ENCODE assay signal across 28 cellular contexts in the genomic region with DNA sequence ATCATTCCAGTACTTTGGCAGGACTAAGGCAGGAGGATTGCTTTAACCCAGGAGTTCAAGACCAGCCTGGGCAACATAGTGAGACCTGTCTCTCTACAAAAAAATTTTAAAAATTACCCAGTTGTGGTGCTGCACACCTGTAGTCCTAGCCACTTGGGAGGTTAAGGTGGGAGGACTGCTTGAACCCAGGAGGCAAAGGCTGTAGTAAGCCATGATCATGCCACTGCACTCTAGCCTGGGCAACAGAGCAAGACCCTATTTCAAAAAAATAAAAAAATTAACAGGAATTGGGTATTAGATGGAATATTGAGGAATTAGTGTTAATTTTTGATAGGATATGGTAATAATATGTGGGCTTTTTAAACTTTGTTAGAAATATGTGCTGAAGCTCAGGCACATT.
"Had no signal": no experiment of that assay in that cellular context is flagged by ENCODE, and none has a peak within 500 bp of the region (broad histone marks: within the 10 kb centered on the region; RNA-seq: fewer than 3 reads in every experiment).

No MANE protein-coding gene starts in this region.

- H3K27ac ChIP-seq: stomach, suprapubic skin, testis, thoracic aorta, thyroid gland, tibial artery, tibial nerve, transverse colon, upper lobe of left lung, upper lobe of right lung, uterus, vagina had no signal

- H3K4me1 Mint-ChIP-seq: stimulated activated effector memory CD8-positive, alpha-beta T cell treated with anti-CD3 and anti-CD28 coated beads, Interleukin-12 subunit alpha, Interleukin-12 subunit beta, amount 100 ng/mL, for 72 hours; stimulated activated memory B cell treated with anti-CD40 and anti-IgM and Interleukin-4, amounts not matched to agents 10 μg/mL and 1 μg/mL and 100 μg/mL, for 72 hours; stimulated activated naive CD8-positive, alpha-beta T cell treated with anti-CD3 and anti-CD28 coated beads, Interleukin-15, amount 100 ng/mL, for 72 hours had no signal

- H3K27me3 ChIP-seq: stomach, suprapubic skin, testis, thyroid gland, tibial artery, tibial nerve, transverse colon, upper lobe of left lung, upper lobe of right lung, uterus, vagina had no signal

- FAIRE-seq: urothelium cell line had no signal

- H3K27me3 Mint-ChIP-seq: stimulated activated memory B cell treated with anti-CD40 and anti-IgM and Interleukin-4, amounts not matched to agents 10 μg/mL and 1 μg/mL and 100 μg/mL, for 72 hours; stimulated activated naive CD8-positive, alpha-beta T cell treated with anti-CD3 and anti-CD28 coated beads, Interleukin-15, amount 100 ng/mL, for 72 hours; stimulated activated naive CD8-positive, alpha-beta T cell treated with anti-CD3 and anti-CD28 coated beads, Interleukin-15, Interleukin-2, amounts not matched to agents 100 ng/mL and 50 ng/mL, for 24 hours; type B pancreatic cell had no signal

- H3K9me3 ChIP-seq: stomach, suprapubic skin, testis, thoracic aorta, thyroid gland, tibial artery, tibial nerve, transverse colon, upper lobe of left lung, upper lobe of right lung, uterus, vagina had no signal

- H3K9me3 Mint-ChIP-seq: stimulated activated effector memory CD8-positive, alpha-beta T cell treated with anti-CD3 and anti-CD28 coated beads, Interleukin-12 subunit alpha, Interleukin-12 subunit beta, amount 100 ng/mL, for 72 hours; stimulated activated memory B cell treated with anti-CD40 and anti-IgM and Interleukin-4, amounts not matched to agents 10 μg/mL and 1 μg/mL and 100 μg/mL, for 72 hours; stimulated activated naive CD8-positive, alpha-beta T cell treated with anti-CD3 and anti-CD28 coated beads, Interleukin-15, amount 100 ng/mL, for 72 hours; stimulated activated naive CD8-positive, alpha-beta T cell treated with anti-CD3 and anti-CD28 coated beads, Interleukin-15, Interleukin-2, amounts not matched to agents 100 ng/mL and 50 ng/mL, for 24 hours; type B pancreatic cell had no signal

- H3K36me3 Mint-ChIP-seq: stimulated activated memory B cell treated with anti-CD40 and anti-IgM and Interleukin-4, amounts not matched to agents 10 μg/mL and 1 μg/mL and 100 μg/mL, for 72 hours; type B pancreatic cell had no signal

- ATAC-seq: stimulated activated effector memory CD8-positive, alpha-beta T cell treated with anti-CD3 and anti-CD28 coated beads, Interleukin-12 subunit alpha, Interleukin-12 subunit beta, amount 100 ng/mL, for 72 hours; stimulated activated memory B cell treated with anti-CD40 and anti-IgM and Interleukin-4, amounts not matched to agents 10 μg/mL and 1 μg/mL and 100 μg/mL, for 72 hours; stimulated activated naive CD8-positive, alpha-beta T cell treated with anti-CD3 and anti-CD28 coated beads, Interleukin-15, amount 100 ng/mL, for 72 hours; stimulated activated naive CD8-positive, alpha-beta T cell treated with anti-CD3 and anti-CD28 coated beads, Interleukin-15, Interleukin-2, amounts not matched to agents 100 U/mL and 50 U/mL, for 24 hours; upper lobe of right lung had no signal

- DNase-seq: stimulated activated CD4-positive, alpha-beta T cell treated with anti-CD3 and anti-CD28 coated beads, Interleukin-2, amount 100 ng/mL, for 48 hours; stimulated activated CD4-positive, alpha-beta T cell treated with anti-CD3 and anti-CD28 coated beads, Interleukin-4, amount 100 ng/mL, for 1 hour; stimulated activated CD4-positive, alpha-beta T cell treated with anti-CD3 and anti-CD28 coated beads, Interleukin-4, amount 100 ng/mL, for 24 hours; stimulated activated CD4-positive, alpha-beta T cell treated with anti-CD3 and anti-CD28 coated beads, Interleukin-4, amount 100 ng/mL, for 4 hours; stimulated activated CD8-positive, alpha-beta memory T cell treated with anti-CD3 and anti-CD28 coated beads, Interleukin-4, amount 100 ng/mL, for 48 hours; stimulated activated naive CD4-positive, alpha-beta T cell; stimulated activated naive CD4-positive, alpha-beta T cell treated with Interleukin-2 at 50 U/mL for 16 hours; stimulated activated naive CD8-positive, alpha-beta T cell treated with anti-CD3 and anti-CD28 coated beads, Interleukin-15, amount 100 ng/mL, for 72 hours; stimulated activated naive CD8-positive, alpha-beta T cell treated with anti-CD3 and anti-CD28 coated beads, Interleukin-15, Interleukin-2, amounts not matched to agents 100 U/mL and 50 U/mL, for 24 hours; stomach; substantia nigra; testis; thyroid gland; tibial artery; transverse colon; trophoblast cell; upper lobe of left lung; upper lobe of right lung; uterus had no signal

- H3K36me3 ChIP-seq: uterus had no signal

- H3K4me3 Mint-ChIP-seq: stimulated activated effector memory CD8-positive, alpha-beta T cell treated with anti-CD3 and anti-CD28 coated beads, Interleukin-12 subunit alpha, Interleukin-12 subunit beta, amount 100 ng/mL, for 72 hours; stimulated activated memory B cell treated with anti-CD40 and anti-IgM and Interleukin-4, amounts not matched to agents 10 μg/mL and 1 μg/mL and 100 μg/mL, for 72 hours; stimulated activated naive CD8-positive, alpha-beta T cell treated with anti-CD3 and anti-CD28 coated beads, Interleukin-15, amount 100 ng/mL, for 72 hours; stimulated activated naive CD8-positive, alpha-beta T cell treated with anti-CD3 and anti-CD28 coated beads, Interleukin-15, Interleukin-2, amounts not matched to agents 100 ng/mL and 50 ng/mL, for 24 hours; type B pancreatic cell had no signal

- H3K27ac Mint-ChIP-seq: stimulated activated effector memory CD8-positive, alpha-beta T cell treated with anti-CD3 and anti-CD28 coated beads, Interleukin-12 subunit alpha, Interleukin-12 subunit beta, amount 100 ng/mL, for 72 hours; stimulated activated memory B cell treated with anti-CD40 and anti-IgM and Interleukin-4, amounts not matched to agents 10 μg/mL and 1 μg/mL and 100 μg/mL, for 72 hours; stimulated activated naive CD8-positive, alpha-beta T cell treated with anti-CD3 and anti-CD28 coated beads, Interleukin-15, amount 100 ng/mL, for 72 hours; stimulated activated naive CD8-positive, alpha-beta T cell treated with anti-CD3 and anti-CD28 coated beads, Interleukin-15, Interleukin-2, amounts not matched to agents 100 ng/mL and 50 ng/mL, for 24 hours; type B pancreatic cell had no signal

- H3K4me1 ChIP-seq: suprapubic skin, testis, thyroid gland, tibial artery, tibial nerve, upper lobe of left lung, upper lobe of right lung, uterus, vagina had no signal

- H3K4me3 ChIP-seq: stomach, suprapubic skin, testis, thoracic aorta, thyroid gland, tibial artery, tibial nerve, transverse colon, upper lobe of left lung, upper lobe of right lung, uterus, vagina had no signal
